Comparison of ENCODE assay signal across 21 cellular contexts in the genomic region with DNA sequence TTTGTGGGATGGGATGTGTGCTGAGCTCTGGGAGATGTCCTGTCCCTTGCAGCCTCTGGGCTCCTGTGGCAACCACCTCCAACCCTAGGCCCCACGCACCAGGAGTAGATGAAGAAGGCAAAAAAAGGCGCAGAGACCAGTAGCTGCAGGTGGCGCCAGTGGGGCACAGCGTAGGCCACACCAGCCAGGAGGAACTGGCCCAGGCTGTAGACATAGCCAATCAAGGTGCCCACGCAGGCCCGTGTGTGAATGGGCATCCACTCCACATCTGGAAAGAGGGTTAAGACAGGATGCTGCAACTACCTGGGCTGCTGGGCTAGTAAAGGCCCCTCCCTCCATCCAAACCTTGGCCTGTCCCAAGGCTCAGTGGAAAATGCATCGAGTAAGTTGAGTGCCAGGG. TPM values are rescaled to one million over a fixed set of nuclear protein-coding genes. Genes with fewer than 3 reads are reported as not detected.
"Had no signal": no experiment of that assay in that cellular context is flagged by ENCODE, and none has a peak within 500 bp of the region (broad histone marks: within the 10 kb centered on the region; RNA-seq: fewer than 3 reads in every experiment).

No MANE protein-coding gene starts in this region.

- H3K36me3 Mint-ChIP-seq: activated CD4-positive, alpha-beta memory T cell treated with anti-CD3 and anti-CD28 coated beads for 36 hours; natural killer cell; stimulated activated naive B cell treated with anti-CD40 and anti-IgM and Interleukin-4, amounts not matched to agents 10 μg/mL and 1 μg/mL and 100 μg/mL, for 72 hours had no signal

- H3K4me1 ChIP-seq: colonic mucosa, spleen, upper lobe of right lung had no signal

- H3K27ac Mint-ChIP-seq: activated B cell treated with CpG ODN at 0.5 μM for 24 hours; activated CD4-positive, alpha-beta memory T cell treated with anti-CD3 and anti-CD28 coated beads for 36 hours; activated naive CD4-positive, alpha-beta T cell treated with anti-CD3 and anti-CD28 coated beads for 36 hours; activated T-cell treated with anti-CD3 and anti-CD28 coated beads, Interleukin-2, amount 50 U/mL, for 24 hours; activated T-helper 2 cell treated with anti-CD3 and anti-CD28 coated beads, Interferon-gamma antibody, Interleukin-2, Interleukin-4, amounts not matched to agents 10 μg/mL and 5 μg/mL and 100 μg/mL, durations not matched to agents 14 hours and 24 hours and 36 hours; natural killer cell; stimulated activated naive B cell treated with anti-CD40 and anti-IgM and Interleukin-4, amounts not matched to agents 10 μg/mL and 1 μg/mL and 100 μg/mL, for 72 hours; T-helper 2 cell treated with Interferon-gamma antibody and Interleukin-4, amounts not matched to agents 5 μg/mL and 100 μg/mL, for 36 hours had no signal

- H3K4me1 Mint-ChIP-seq: activated B cell treated with CpG ODN at 0.5 μM for 24 hours; central memory CD8-positive, alpha-beta T cell; natural killer cell; stimulated activated naive B cell treated with anti-CD40 and anti-IgM and Interleukin-4, amounts not matched to agents 10 μg/mL and 1 μg/mL and 100 μg/mL, for 72 hours had no signal

- H3K9me3 ChIP-seq: colonic mucosa, neutrophil, spleen, thoracic aorta, upper lobe of right lung had no signal

- H3K27me3 ChIP-seq: colonic mucosa, upper lobe of right lung had no signal

- H3K36me3 ChIP-seq: colonic mucosa, neutrophil, spleen, thoracic aorta, upper lobe of right lung had no signal

- H3K9me3 Mint-ChIP-seq: activated B cell treated with CpG ODN at 0.5 μM for 24 hours; activated CD4-positive, alpha-beta memory T cell treated with anti-CD3 and anti-CD28 coated beads for 36 hours; activated naive CD4-positive, alpha-beta T cell treated with anti-CD3 and anti-CD28 coated beads for 36 hours; activated T-cell treated with anti-CD3 and anti-CD28 coated beads, Interleukin-2, amount 50 U/mL, for 24 hours; activated T-helper 2 cell treated with anti-CD3 and anti-CD28 coated beads, Interferon-gamma antibody, Interleukin-2, Interleukin-4, amounts not matched to agents 10 μg/mL and 5 μg/mL and 100 μg/mL, durations not matched to agents 14 hours and 24 hours and 36 hours; central memory CD8-positive, alpha-beta T cell; natural killer cell; stimulated activated naive B cell treated with anti-CD40 and anti-IgM and Interleukin-4, amounts not matched to agents 10 μg/mL and 1 μg/mL and 100 μg/mL, for 72 hours; T-helper 2 cell treated with Interferon-gamma antibody and Interleukin-4, amounts not matched to agents 5 μg/mL and 100 μg/mL, for 36 hours had no signal

- H3K27ac ChIP-seq: colonic mucosa, neutrophil, spleen, thoracic aorta, upper lobe of right lung had no signal

- ATAC-seq: left ventricle myocardium superior; natural killer cell; stimulated activated naive B cell treated with anti-CD40 and anti-IgM and Interleukin-4, amounts not matched to agents 10 μg/mL and 1 μg/mL and 100 μg/mL, for 72 hours; upper lobe of right lung had no signal

- H3K4me3 Mint-ChIP-seq: activated B cell treated with CpG ODN at 0.5 μM for 24 hours; activated CD4-positive, alpha-beta memory T cell treated with anti-CD3 and anti-CD28 coated beads for 36 hours; activated naive CD4-positive, alpha-beta T cell treated with anti-CD3 and anti-CD28 coated beads for 36 hours; activated T-cell treated with anti-CD3 and anti-CD28 coated beads, Interleukin-2, amount 50 U/mL, for 24 hours; central memory CD8-positive, alpha-beta T cell; natural killer cell; stimulated activated naive B cell treated with anti-CD40 and anti-IgM and Interleukin-4, amounts not matched to agents 10 μg/mL and 1 μg/mL and 100 μg/mL, for 72 hours; T-helper 2 cell treated with Interferon-gamma antibody and Interleukin-4, amounts not matched to agents 5 μg/mL and 100 μg/mL, for 36 hours had no signal

- H3K4me3 ChIP-seq: colonic mucosa, spleen, thoracic aorta, upper lobe of right lung had no signal

- DNase-seq: activated B cell treated with CpG ODN at 0.5 μM for 24 hours; activated CD4-positive, alpha-beta memory T cell treated with anti-CD3 and anti-CD28 coated beads for 36 hours; activated CD4-positive, alpha-beta T cell treated with anti-CD3 and anti-CD28 coated beads for 4 hours; activated naive CD4-positive, alpha-beta T cell treated with anti-CD3 and anti-CD28 coated beads for 36 hours; activated T-cell treated with anti-CD3 and anti-CD28 coated beads, Interleukin-2, amount 50 U/mL, for 24 hours; aorta; colonic mucosa; erythroblast; foreskin melanocyte; glutamatergic neuron; left ventricle myocardium superior; mesenchymal stem cell; natural killer cell; spleen; stimulated activated naive B cell treated with anti-CD40 and anti-IgM and Interleukin-4, amounts not matched to agents 10 μg/mL and 1 μg/mL and 100 μg/mL, for 72 hours; upper lobe of right lung had no signal

RNA-seq across cellular contexts. Expression of gene SLC22A6, which starts 3.0 kb away (rescaled TPM):
- total RNA-seq: activated B cell treated with CpG ODN at 0.5 μM for 24 hours; activated CD4-positive, alpha-beta memory T cell treated with anti-CD3 and anti-CD28 coated beads for 36 hours; activated naive CD4-positive, alpha-beta T cell treated with anti-CD3 and anti-CD28 coated beads for 36 hours; activated T-helper 2 cell treated with anti-CD3 and anti-CD28 coated beads, Interferon-gamma antibody, Interleukin-2, Interleukin-4, amounts not matched to agents 10 μg/mL and 5 μg/mL and 100 μg/mL, durations not matched to agents 14 hours and 24 hours and 36 hours; aorta; colonic mucosa; left ventricle myocardium superior; natural killer cell; spleen; thoracic aorta; upper lobe of right lung had no signal

RNA-seq across cellular contexts. Expression of gene SLC22A8, which starts 33.9 kb away (rescaled TPM):
- total RNA-seq: activated B cell treated with CpG ODN at 0.5 μM for 24 hours; activated CD4-positive, alpha-beta memory T cell treated with anti-CD3 and anti-CD28 coated beads for 36 hours; activated naive CD4-positive, alpha-beta T cell treated with anti-CD3 and anti-CD28 coated beads for 36 hours; activated T-helper 2 cell treated with anti-CD3 and anti-CD28 coated beads, Interferon-gamma antibody, Interleukin-2, Interleukin-4, amounts not matched to agents 10 μg/mL and 5 μg/mL and 100 μg/mL, durations not matched to agents 14 hours and 24 hours and 36 hours; aorta; colonic mucosa; left ventricle myocardium superior; natural killer cell; spleen; thoracic aorta; upper lobe of right lung had no signal
